In genomic region chr10:8049874-8050560, GRCh38 we compare ENCODE assay signal across 9 cellular contexts. TPM values are rescaled to one million over a fixed set of nuclear protein-coding genes. Genes with fewer than 3 reads are reported as not detected.
DNase-seq lines count a peak whose midpoint lies in the region; ATAC-seq, FAIRE-seq and TF ChIP-seq lines count a peak whose summit lies in the region.
"Had no signal": no experiment of that assay in that cellular context is flagged by ENCODE, and none has a peak within 500 bp of the region (broad histone marks: within the 10 kb centered on the region; RNA-seq: fewer than 3 reads in every experiment).

No MANE protein-coding gene starts in this region.

- H3K79me2 ChIP-seq in GM12878 (ENCODE audit: control insufficient read depth, insufficient read depth, low read length) = no peaks in the 10 kb centered on the region

- in situ Hi-C loops in GM12878 (cut with MboI) = loop anchor here (25.0 kb wide), 1 partner anchor 1162 kb away; no protein-coding TSS in a partner anchor

- no peak overlapping the region for H2AFZ ChIP-seq in GM12878 (ENCODE audit: control insufficient read depth, low read depth, low read length)

- H3K36me3 ChIP-seq in cardiac muscle cell (no peaks in the 10 kb centered on the region), GM12878 (ENCODE audit: control insufficient read depth in 2 of 2, insufficient read depth in 2 of 2, low read length in 1 of 2) (no peaks in the 10 kb centered on the region)

- H3K4me1 ChIP-seq in cardiac muscle cell (ENCODE audit: low read depth) (no peaks in the 10 kb centered on the region), GM12878 (ENCODE audit: control insufficient read depth, insufficient read depth, low read length) (peaks cover 11% of the 10 kb centered on the region)

- intact Hi-C loops in cardiac septum (cut with DNase I) = no loop called here
- intact Hi-C loops in GM12878 (cut with micrococcal nuclease; ENCODE audit: unreplicated experiment) = loop anchor here (5.0 to 10.0 kb wide), 4 partner anchors 178 to 1255 kb away; no protein-coding TSS in a partner anchor

- TF ChIP-seq POLR2A in GM12878 (IDR thresholded peaks at IDR 0.05; ENCODE audit: low read depth, low read length) = no peak

- H3K27me3 ChIP-seq in cardiac muscle cell = peaks cover 85% of the 10 kb centered on the region
- H3K27me3 ChIP-seq in GM12878 (replicated peaks in 1 of 2; ENCODE audit: control insufficient read depth in 2 of 2, insufficient read depth in 2 of 2, low read length in 1 of 2) = peaks cover 23 to 32% of the 10 kb centered on the region in 2 experiments

- RAD21 ChIA-PET in GM12878 (lab: Charles Lee; ENCODE audit: unreplicated experiment) = no interaction called here

- BruUV-seq in GM12878 (replicated peaks; lab: Mats Ljungman, UMichigan) = no TSS peak

- H3K36me3 Mint-ChIP-seq in type B pancreatic cell = peaks cover 4% of the 10 kb centered on the region

- H3K4me3 ChIP-seq in cardiac muscle cell = peak overlapping the region; percentile 38
- no peak overlapping the region; the same call in 1 of the 2 replicates for H3K4me3 ChIP-seq in GM12878

- H4K20me1 ChIP-seq in GM12878 (ENCODE audit: control insufficient read depth, insufficient read depth) = no peaks in the 10 kb centered on the region

- no peak overlapping the region for H3K27ac ChIP-seq in cardiac muscle cell
- no peak overlapping the region for H3K27ac ChIP-seq in GM12878 (ENCODE audit: control insufficient read depth, insufficient read depth)

- no peaks in the 10 kb centered on the region for H3K9me3 Mint-ChIP-seq in type B pancreatic cell

- H3K4me3 Mint-ChIP-seq in type B pancreatic cell = peak overlapping the region; percentile 87

- no peak for TF ChIP-seq RAD21 in GM12878 (IDR thresholded peaks at IDR 0.05; ENCODE audit: insufficient read depth, low read depth, low read length)

- WGBS in GM12878 (ENCODE audit: insufficient coverage, insufficient replicate concordance, low lambda C conversion rate, missing lambda C conversion rate) = 69% methylated on average over 67 of the region's 68 CpGs

- CTCF ChIA-PET in GM12878 (lab: Yijun Ruan, JAX) = no interaction called here

- DNase-seq in cardiac muscle cell (ENCODE audit: low read depth in 1 of 2, low spot score in 1 of 2) (no peak), cardiac septum (ENCODE audit: low spot score) (no peak), GM12878 (ENCODE audit: low read depth, low spot score) (no peak), lung microvascular endothelial cell (ENCODE audit: low read depth in 2 of 2) (peak; percentile 20 to 35), type B pancreatic cell (ENCODE audit: extremely low spot score, unreplicated experiment) (no peak), hepatic stellate cell (ENCODE audit: low spot score) (no peak)

- POLR2A ChIA-PET in GM12878 (lab: Charles Lee) = no interaction called here

- H3K27me3 Mint-ChIP-seq in type B pancreatic cell = peaks cover 71% of the 10 kb centered on the region

- FAIRE-seq in GM12878 (lab: Jason Lieb, UNC) = no peak
- FAIRE-seq: G401.6 had no signal

- H3K27ac Mint-ChIP-seq in type B pancreatic cell = peak overlapping the region; percentile 56

- TF ChIP-seq CTCF in cardiac muscle cell (IDR thresholded peaks at IDR 0.05; ENCODE audit: low read depth, low read length) (no peak), GM12878 (IDR thresholded peaks at IDR 0.05 in 2 of 3, conservative IDR thresholded peaks at IDR 0.05 in 1 of 3; ENCODE audit: control insufficient read depth in 2 of 3, extremely low read depth in 1 of 3, insufficient read depth in 1 of 3, low read depth in 3 of 3, low read length in 3 of 3) (no peak), type B pancreatic cell (conservative IDR thresholded peaks at IDR 0.05) (no peak)

- SMC1A ChIA-PET in GM12878 (lab: Charles Lee; ENCODE audit: uncharacterized antibody, unreplicated experiment) = interaction anchor here (1.3 kb wide), 1 partner anchor 11 kb away, joined by 4 read pairs; no protein-coding TSS in a partner anchor

- H3K9ac ChIP-seq in GM12878 (ENCODE audit: control insufficient read depth, insufficient read depth, low read length) = no peak overlapping the region

- peak overlapping the region; percentile 50 for H3K4me2 ChIP-seq in GM12878 (ENCODE audit: control insufficient read depth, insufficient read depth)

- H3K9me3 ChIP-seq in cardiac muscle cell (ENCODE audit: low read depth) (no peaks in the 10 kb centered on the region), GM12878 (replicated peaks; ENCODE audit: control insufficient read depth, insufficient read depth, low read length) (no peaks in the 10 kb centered on the region)

- TF ChIP-seq EP300 in GM12878 (IDR thresholded peaks at IDR 0.05; ENCODE audit: borderline replicate concordance in 1 of 2, control insufficient read depth in 1 of 2, low read depth in 2 of 2, low read length in 2 of 2) = no peak

- ATAC-seq in GM12878 = no peak
- no peak for ATAC-seq in HG03460 (IDR thresholded peaks at IDR 0.05; ENCODE audit: unreplicated experiment)
- no peak for ATAC-seq in GM19035 (IDR thresholded peaks at IDR 0.05; ENCODE audit: unreplicated experiment)

- peaks cover 29% of the 10 kb centered on the region for H3K4me1 Mint-ChIP-seq in type B pancreatic cell (ENCODE audit: unreplicated experiment)

TF ChIP-seq in GM12878, 131 proteins besides CTCF, POLR2A, EP300 and RAD21:
- TF ChIP-seq RELB (IDR thresholded peaks at IDR 0.05; ENCODE audit: low read depth) = no peak
- no peak for TF ChIP-seq TBL1XR1 (IDR thresholded peaks at IDR 0.05; ENCODE audit: low read depth, low read length)
- no peak for TF ChIP-seq LARP7 (IDR thresholded peaks at IDR 0.05)
- TF ChIP-seq SMAD5 (IDR thresholded peaks at IDR 0.05; ENCODE audit: low read depth) = no peak
- no peak for TF ChIP-seq BCL11A (IDR thresholded peaks at IDR 0.05; ENCODE audit: low read depth, low read length)

RNA-seq across cellular contexts. Expression of gene GATA3, which starts 4.5 kb away (rescaled TPM):
- total RNA-seq in cardiac muscle cell (2.1 and 3.4 TPM in 2 replicates), cardiac septum (1.2 TPM), GM12878 (2014; rRNA removed) (0.05 and 0.40 TPM in 2 replicates), GM12878 (2014; rRNA removed; fragmentation: Illumina TruSeq; extraction: Trizol) (0.14 and 0.18 TPM in 2 replicates), GM12878 (2021) (0.64 and 0.80 TPM in 2 replicates), lung microvascular endothelial cell (under 0.01 TPM in 2 replicates), type B pancreatic cell (ENCODE audit: low replicate concordance) (18.5 and 71.4 TPM in 2 replicates)
- polyA plus RNA-seq in cardiac muscle cell (4.4 and 11.4 TPM in 2 replicates), GM12878 (2011; rRNA removed) (0.33 and 0.52 TPM in 2 replicates), GM12878 (2014; fragmentation: Illumina TruSeq; extraction: Trizol) (0.15 and 0.25 TPM in 2 replicates), GM12878 (2014; fragmentation: Nextera tagmentation; extraction: Ambion mirVana) (under 1 TPM; 0.19 to 0.33 TPM), GM12878 (2014; rRNA removed) (0.08 TPM in 2 replicates), GM12878 (2016; fragmentation: Nextera tagmentation; extraction: Ambion mirVana) (under 1 TPM; 0.25 to 0.67 TPM)
- 4.2 and 4.7 TPM in 2 replicates for total RNA-seq in GM12878 (2013; cell fraction: nucleolus; rRNA removed)
- polyA plus RNA-seq in GM12878 (2011; ENCODE audit: low read depth) = 0.39 TPM
- 0.20 and 0.33 TPM in 2 replicates for polyA plus RNA-seq in GM12878 (2011; cell fraction: cytosol; rRNA removed)
- 1.3 TPM in 2 replicates for polyA plus RNA-seq in GM12878 (2011; cell fraction: nucleus; rRNA removed)
- polyA plus RNA-seq in GM12878 (2012) = 0.77 and 0.96 TPM in 2 replicates
- polyA minus RNA-seq in GM12878 (2011; rRNA and poly(A)+ RNA removed) = 0.15 and 0.46 TPM in 2 replicates
- 0.80 TPM in 1 of 2 replicates, not detected in the other for polyA minus RNA-seq in GM12878 (2011; cell fraction: cytosol; rRNA and poly(A)+ RNA removed)
- 0.60 and 1.1 TPM in 2 replicates for polyA minus RNA-seq in GM12878 (2011; cell fraction: nucleus; rRNA and poly(A)+ RNA removed)

Comparison
In these comparisons a context has a peak if more than half of its experiments do, and no peak if none do; other contexts are left out.
1. DNase-seq: peak in lung microvascular endothelial cell (2 of 2); none in cardiac muscle cell (0 of 2), cardiac septum (single experiment), GM12878 (single experiment), type B pancreatic cell (single experiment) and hepatic stellate cell (single experiment).